17 cellular contexts compared by ENCODE assay signal in genomic region chrX:149120459-149120858, GRCh38.
"Had no signal": no experiment of that assay in that cellular context is flagged by ENCODE, and none has a peak within 500 bp of the region (broad histone marks: within the 10 kb centered on the region; RNA-seq: fewer than 3 reads in every experiment).

No MANE protein-coding gene starts in this region.

- H3K9me3 Mint-ChIP-seq: activated naive CD4-positive, alpha-beta T cell treated with anti-CD3 and anti-CD28 coated beads, Interleukin-2, amount 50 U/mL, for 24 hours; central memory CD8-positive, alpha-beta T cell; naive thymus-derived CD4-positive, alpha-beta T cell had no signal

- H3K4me3 Mint-ChIP-seq: activated naive CD4-positive, alpha-beta T cell treated with anti-CD3 and anti-CD28 coated beads, Interleukin-2, amount 50 U/mL, for 24 hours; central memory CD8-positive, alpha-beta T cell; naive thymus-derived CD4-positive, alpha-beta T cell had no signal

- DNase-seq: activated CD4-positive, alpha-beta T cell treated with anti-CD3 and anti-CD28 coated beads for 1 hour; activated gamma-delta T cell; colonic mucosa; erythroblast; foreskin melanocyte; glutamatergic neuron; hypothalamus; left ventricle myocardium inferior; mammary epithelial cell; naive thymus-derived CD4-positive, alpha-beta T cell; stimulated activated CD4-positive, alpha-beta T cell treated with anti-CD3 and anti-CD28 coated beads, Interleukin-12 subunit alpha, Interleukin-12 subunit beta, amount 100 ng/mL, for 4 hours; stimulated activated CD4-positive, alpha-beta T cell treated with anti-CD3 and anti-CD28 coated beads, Interleukin-1b, Interleukin-23, amount 100 ng/mL, for 48 hours; stimulated activated naive CD4-positive, alpha-beta T cell treated with Interleukin-2 at 50 U/mL for 16 hours; T-helper 9 cell; thyroid gland had no signal

- ATAC-seq: naive thymus-derived CD4-positive, alpha-beta T cell had no signal

- H3K36me3 Mint-ChIP-seq: activated naive CD4-positive, alpha-beta T cell treated with anti-CD3 and anti-CD28 coated beads, Interleukin-2, amount 50 U/mL, for 24 hours; naive thymus-derived CD4-positive, alpha-beta T cell had no signal

- H3K4me1 Mint-ChIP-seq: activated naive CD4-positive, alpha-beta T cell treated with anti-CD3 and anti-CD28 coated beads, Interleukin-2, amount 50 U/mL, for 24 hours; central memory CD8-positive, alpha-beta T cell; naive thymus-derived CD4-positive, alpha-beta T cell had no signal

- H3K27ac Mint-ChIP-seq: activated naive CD4-positive, alpha-beta T cell treated with anti-CD3 and anti-CD28 coated beads, Interleukin-2, amount 50 U/mL, for 24 hours; naive thymus-derived CD4-positive, alpha-beta T cell had no signal

- H3K27me3 Mint-ChIP-seq: central memory CD8-positive, alpha-beta T cell had no signal
